Comparison of ENCODE assay signal across 2 cellular contexts in the genomic region with DNA sequence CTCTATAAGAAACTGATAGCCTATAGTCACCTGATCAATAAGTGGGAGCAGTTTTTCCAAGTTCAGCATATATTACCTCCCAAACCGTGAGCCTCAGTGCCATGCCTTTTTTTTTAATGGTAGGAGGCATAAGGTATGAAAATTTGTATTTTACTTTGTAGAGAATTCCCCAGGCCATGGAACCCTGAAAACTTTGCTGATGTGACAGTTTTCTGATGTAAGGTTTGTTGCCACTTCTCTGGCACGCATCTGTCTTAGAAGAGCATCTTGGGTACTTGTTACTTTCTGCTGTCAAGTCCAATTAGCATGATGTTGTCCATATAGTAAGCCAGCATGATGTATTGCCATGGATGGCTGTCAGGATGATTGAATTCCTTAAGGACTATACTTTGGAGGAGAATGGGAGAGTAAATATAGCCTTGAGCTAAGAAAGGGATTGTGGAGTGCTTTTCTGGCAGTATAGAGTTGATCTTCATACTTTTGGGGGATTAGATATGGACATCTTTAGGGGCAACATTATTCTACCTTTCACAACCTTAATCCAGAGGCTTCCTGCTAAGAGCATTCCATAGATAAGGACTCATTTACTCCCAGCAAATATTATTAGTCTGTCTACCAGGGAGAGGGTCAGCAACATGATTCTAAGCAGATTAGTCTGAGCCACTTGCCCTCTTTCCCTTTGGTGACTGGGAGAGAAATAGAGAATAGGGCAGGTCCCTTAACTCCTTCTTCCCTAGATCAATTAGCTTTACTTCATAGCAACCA.
A peak's percentile ranks its signal among the peaks of the same experiment; 100 is the strongest.
TF ChIP-seq lines count a peak whose summit lies in the region.

No MANE protein-coding gene starts in this region.

TF ChIP-seq in HepG2, 621 proteins besides CTCF, POLR2A, EP300 and RAD21 (continued from another document):
- TF ChIP-seq, protein P1, sequence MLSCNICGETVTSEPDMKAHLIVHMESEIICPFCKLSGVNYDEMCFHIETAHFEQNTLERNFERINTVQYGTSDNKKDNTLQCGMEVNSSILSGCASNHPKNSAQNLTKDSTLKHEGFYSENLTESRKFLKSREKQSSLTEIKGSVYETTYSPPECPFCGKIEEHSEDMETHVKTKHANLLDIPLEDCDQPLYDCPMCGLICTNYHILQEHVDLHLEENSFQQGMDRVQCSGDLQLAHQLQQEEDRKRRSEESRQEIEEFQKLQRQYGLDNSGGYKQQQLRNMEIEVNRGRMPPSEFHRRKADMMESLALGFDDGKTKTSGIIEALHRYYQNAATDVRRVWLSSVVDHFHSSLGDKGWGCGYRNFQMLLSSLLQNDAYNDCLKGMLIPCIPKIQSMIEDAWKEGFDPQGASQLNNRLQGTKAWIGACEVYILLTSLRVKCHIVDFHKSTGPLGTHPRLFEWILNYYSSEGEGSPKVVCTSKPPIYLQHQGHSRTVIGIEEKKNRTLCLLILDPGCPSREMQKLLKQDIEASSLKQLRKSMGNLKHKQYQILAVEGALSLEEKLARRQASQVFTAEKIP (CRISPR knock-in tag; IDR thresholded peaks at IDR 0.05; ENCODE audit: borderline replicate concordance) = no peak
- TF ChIP-seq NONO (IDR thresholded peaks at IDR 0.05) = no peak
- no peak for TF ChIP-seq NONO (CRISPR knock-in tag; conservative IDR thresholded peaks at IDR 0.05)

TF ChIP-seq in SK-N-SH treated with all-trans-retinoic acid at 6 μM for 48 hours, 23 proteins besides CTCF, POLR2A, EP300 and RAD21:
- TF ChIP-seq, protein P2, sequence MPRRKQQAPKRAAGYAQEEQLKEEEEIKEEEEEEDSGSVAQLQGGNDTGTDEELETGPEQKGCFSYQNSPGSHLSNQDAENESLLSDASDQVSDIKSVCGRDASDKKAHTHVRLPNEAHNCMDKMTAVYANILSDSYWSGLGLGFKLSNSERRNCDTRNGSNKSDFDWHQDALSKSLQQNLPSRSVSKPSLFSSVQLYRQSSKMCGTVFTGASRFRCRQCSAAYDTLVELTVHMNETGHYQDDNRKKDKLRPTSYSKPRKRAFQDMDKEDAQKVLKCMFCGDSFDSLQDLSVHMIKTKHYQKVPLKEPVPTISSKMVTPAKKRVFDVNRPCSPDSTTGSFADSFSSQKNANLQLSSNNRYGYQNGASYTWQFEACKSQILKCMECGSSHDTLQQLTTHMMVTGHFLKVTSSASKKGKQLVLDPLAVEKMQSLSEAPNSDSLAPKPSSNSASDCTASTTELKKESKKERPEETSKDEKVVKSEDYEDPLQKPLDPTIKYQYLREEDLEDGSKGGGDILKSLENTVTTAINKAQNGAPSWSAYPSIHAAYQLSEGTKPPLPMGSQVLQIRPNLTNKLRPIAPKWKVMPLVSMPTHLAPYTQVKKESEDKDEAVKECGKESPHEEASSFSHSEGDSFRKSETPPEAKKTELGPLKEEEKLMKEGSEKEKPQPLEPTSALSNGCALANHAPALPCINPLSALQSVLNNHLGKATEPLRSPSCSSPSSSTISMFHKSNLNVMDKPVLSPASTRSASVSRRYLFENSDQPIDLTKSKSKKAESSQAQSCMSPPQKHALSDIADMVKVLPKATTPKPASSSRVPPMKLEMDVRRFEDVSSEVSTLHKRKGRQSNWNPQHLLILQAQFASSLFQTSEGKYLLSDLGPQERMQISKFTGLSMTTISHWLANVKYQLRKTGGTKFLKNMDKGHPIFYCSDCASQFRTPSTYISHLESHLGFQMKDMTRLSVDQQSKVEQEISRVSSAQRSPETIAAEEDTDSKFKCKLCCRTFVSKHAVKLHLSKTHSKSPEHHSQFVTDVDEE (CRISPR knock-in tag; IDR thresholded peaks at IDR 0.05) = no peak
- TF ChIP-seq ZFP30 (CRISPR knock-in tag; IDR thresholded peaks at IDR 0.05) = no peak
- peak; percentile 98 for TF ChIP-seq ISL1 (CRISPR knock-in tag; IDR thresholded peaks at IDR 0.05)
- TF ChIP-seq RARB (CRISPR knock-in tag; IDR thresholded peaks at IDR 0.05) = no peak
- no peak for TF ChIP-seq ARNTL (CRISPR knock-in tag; IDR thresholded peaks at IDR 0.05; ENCODE audit: borderline replicate concordance, low read depth)
TF ChIP-seq in SK-N-SH treated with all-trans-retinoic acid at 6 μM for 48 hours: peak in this region for 1.
